In the genomic region with DNA sequence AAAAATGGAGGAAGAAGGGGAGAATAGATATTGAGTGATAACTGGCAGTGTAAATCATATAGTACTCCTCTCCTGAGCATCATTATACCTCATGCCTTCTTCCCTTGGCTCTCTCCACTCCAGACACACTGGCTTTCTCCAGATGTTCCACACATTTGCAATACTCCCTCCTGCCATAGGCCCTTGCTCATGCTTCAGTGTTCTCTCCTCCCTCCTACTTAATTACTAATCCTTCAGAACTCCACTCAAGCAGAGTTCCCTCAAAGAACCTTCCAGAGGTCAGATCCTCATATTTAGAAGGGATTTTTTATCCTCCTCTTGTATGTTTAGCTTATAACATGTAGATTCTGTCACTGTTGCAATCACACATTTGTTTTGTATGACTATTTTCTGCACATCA, we compare ENCODE assay signal across 25 cellular contexts.
DNase-seq lines count a peak whose midpoint lies in the region; ATAC-seq and TF ChIP-seq lines count a peak whose summit lies in the region.
"Had no signal": no experiment of that assay in that cellular context is flagged by ENCODE, and none has a peak within 500 bp of the region (broad histone marks: within the 10 kb centered on the region; RNA-seq: fewer than 3 reads in every experiment).

No MANE protein-coding gene starts in this region.

- no peaks in the 10 kb centered on the region for H3K79me2 ChIP-seq in HCT116 (ENCODE audit: insufficient read depth, low read length)

- H3K9me2 ChIP-seq in HCT116 (ENCODE audit: insufficient read depth) = no peaks in the 10 kb centered on the region

- H3K4me1 ChIP-seq in HCT116 (ENCODE audit: control insufficient read depth in 1 of 2, insufficient read depth in 2 of 2, low read length in 2 of 2) = peaks cover 17 to 48% of the 10 kb centered on the region in 2 experiments
- H3K4me1 ChIP-seq: esophagus muscularis mucosa, psoas muscle, testis had no signal

- no peaks in the 10 kb centered on the region for H3K9me3 ChIP-seq in HCT116 (ENCODE audit: control insufficient read depth in 1 of 2, insufficient read depth in 1 of 2, low read depth in 1 of 2, low read length in 2 of 2)
- H3K9me3 ChIP-seq: psoas muscle, SJCRH30, testis had no signal

- H3K27ac Mint-ChIP-seq in immature natural killer cell (no peak overlapping the region), T-cell (no peak overlapping the region)
- H3K27ac Mint-ChIP-seq: activated CD8-positive, alpha-beta memory T cell treated with anti-CD3 and anti-CD28 coated beads, Interleukin-2, amount 10 ng/mL, durations not matched to agents 7 days and 5 days; activated T-helper 17 cell treated with anti-CD3 and anti-CD28 coated beads, Interleukin-2, amount 50 U/mL, for 72 hours; H9; mesothelial cell of epicardium; nephron progenitor cell; stimulated activated effector memory CD8-positive, alpha-beta T cell treated with anti-CD3 and anti-CD28 coated beads, Interleukin-12 subunit alpha, Interleukin-12 subunit beta, amount 100 ng/mL, for 72 hours had no signal

- POLR2A ChIA-PET in HCT116 (lab: Charles Lee) = no interaction called here
- POLR2A ChIA-PET in T-cell (lab: Charles Lee) = no interaction called here

- no peak for TF ChIP-seq RAD21 in HCT116 (IDR thresholded peaks at IDR 0.05; ENCODE audit: low read depth)

- TF ChIP-seq POLR2A in HCT116 (IDR thresholded peaks at IDR 0.05; ENCODE audit: borderline replicate concordance, extremely low read depth, insufficient read depth, insufficient read length) = no peak

- CTCF ChIA-PET in HCT116 (lab: Charles Lee) = no interaction called here
- CTCF ChIA-PET in T-cell (lab: Charles Lee) = no interaction called here

- intact Hi-C loops in HCT116 (cut with micrococcal nuclease) = no loop called here

- RAD21 ChIA-PET in HCT116 (lab: Charles Lee; ENCODE audit: low non-redundant PET in 1 of 2, low total read pairs in 2 of 2, uncharacterized antibody in 2 of 2, unreplicated experiment in 2 of 2) = no interaction called here

- H3K4me2 ChIP-seq in HCT116 (ENCODE audit: low read length) = peak overlapping the region; percentile 73; the same call in 1 of the 2 replicates

- H3K4me3 ChIP-seq in HCT116 (replicated peaks in 1 of 2; ENCODE audit: low read depth in 1 of 2, low read length in 2 of 2) = no peak overlapping the region
- H3K4me3 ChIP-seq: esophagus muscularis mucosa, psoas muscle, SJCRH30, testis had no signal

- no peaks in the 10 kb centered on the region for H4K20me1 ChIP-seq in HCT116 (ENCODE audit: insufficient read depth)

- BruUV-seq in HCT116 (replicated peaks; lab: Mats Ljungman, UMichigan) = no TSS peak

- H3K4me3 Mint-ChIP-seq in immature natural killer cell (no peak overlapping the region), T-cell (no peak overlapping the region)
- H3K4me3 Mint-ChIP-seq: activated CD8-positive, alpha-beta memory T cell treated with anti-CD3 and anti-CD28 coated beads, Interleukin-2, amount 10 ng/mL, durations not matched to agents 7 days and 5 days; activated T-helper 17 cell treated with anti-CD3 and anti-CD28 coated beads, Interleukin-2, amount 50 U/mL, for 72 hours; H9; mesothelial cell of epicardium; nephron progenitor cell; stimulated activated effector memory CD8-positive, alpha-beta T cell treated with anti-CD3 and anti-CD28 coated beads, Interleukin-12 subunit alpha, Interleukin-12 subunit beta, amount 100 ng/mL, for 72 hours had no signal

- no peak overlapping the region for H2AFZ ChIP-seq in HCT116 (ENCODE audit: low read depth, low read length, poor library complexity, severe bottlenecking)

- TF ChIP-seq CTCF in HCT116 (IDR thresholded peaks at IDR 0.05 in 2 of 3, conservative IDR thresholded peaks at IDR 0.05 in 1 of 3; ENCODE audit: borderline replicate concordance in 1 of 3, insufficient read depth in 1 of 3, low read depth in 2 of 3, low read length in 2 of 3) = no peak

- peaks cover 4 to 10% (median 5%) of the 10 kb centered on the region in 3 donors for H3K36me3 Mint-ChIP-seq in immature natural killer cell
- H3K36me3 Mint-ChIP-seq in T-cell = no peaks in the 10 kb centered on the region
- H3K36me3 Mint-ChIP-seq: mesothelial cell of epicardium; stimulated activated effector memory CD8-positive, alpha-beta T cell treated with anti-CD3 and anti-CD28 coated beads, Interleukin-12 subunit alpha, Interleukin-12 subunit beta, amount 100 ng/mL, for 72 hours had no signal

- H3K27me3 Mint-ChIP-seq in immature natural killer cell (ENCODE audit: low read depth in 3 of 3) = peaks cover 2 to 10% (median 5%) of the 10 kb centered on the region in 3 donors
- H3K27me3 Mint-ChIP-seq in T-cell = peaks cover 3% of the 10 kb centered on the region in 2 donors
- H3K27me3 Mint-ChIP-seq: activated T-helper 17 cell treated with anti-CD3 and anti-CD28 coated beads, Interleukin-2, amount 50 U/mL, for 72 hours had no signal

- H3K9me3 Mint-ChIP-seq in immature natural killer cell (peaks cover 0 to 3% (median 0%) of the 10 kb centered on the region in 6 donors), T-cell (peaks cover 0 to 4% (median 3%) of the 10 kb centered on the region in 3 donors)
- H3K9me3 Mint-ChIP-seq: H9; mesothelial cell of epicardium; stimulated activated effector memory CD8-positive, alpha-beta T cell treated with anti-CD3 and anti-CD28 coated beads, Interleukin-12 subunit alpha, Interleukin-12 subunit beta, amount 100 ng/mL, for 72 hours had no signal

- DNase-seq in ACHN (peak; percentile 36), HCT116 (ENCODE audit: low read depth, low spot score) (no peak), amniotic epithelial cell (ENCODE audit: low read depth) (peak; percentile 68), islet precursor cell (peak; percentile 15), immature natural killer cell (no peak), T-cell (no peak)
- DNase-seq in activated effector memory CD4-positive, alpha-beta T cell treated with anti-CD3 and anti-CD28 coated beads, Interleukin-2, amount 50 U/mL, for 16 hours = no peak
- DNase-seq: activated CD8-positive, alpha-beta memory T cell treated with anti-CD3 and anti-CD28 coated beads, Interleukin-2, amount 10 ng/mL, durations not matched to agents 7 days and 5 days; caudate nucleus; CD8-positive, alpha-beta memory T cell; DND-41; H9; hippocampal formation; NCI-H2081; NCI-H510A treated with DMSO at 0.1 percent for 48 hours; nephron progenitor cell; psoas muscle; SJCRH30; testis had no signal

- 0 out of 2 replicates have a peak overlapping the region, but pooled peaks have one; percentile 27 for H3K9ac ChIP-seq in HCT116 (ENCODE audit: low read length)

- in situ Hi-C loops in ACHN (cut with HindIII; ENCODE audit: low pct_ligation_motif_present, low pct_unique_long_range_greater_than_20kb, low sequenced_read_pairs) = no loop called here

- peaks cover 27% of the 10 kb centered on the region; the same call in 1 of the 2 replicates for H3K27me3 ChIP-seq in HCT116 (ENCODE audit: insufficient read depth, low read length)
- H3K27me3 ChIP-seq: SJCRH30, testis had no signal

- H3K4me1 Mint-ChIP-seq in immature natural killer cell = peaks cover 3 to 14% of the 10 kb centered on the region in 2 donors
- H3K4me1 Mint-ChIP-seq in T-cell = peaks cover 14 to 26% (median 18%) of the 10 kb centered on the region in 3 donors
- H3K4me1 Mint-ChIP-seq: H9, mesothelial cell of epicardium, nephron progenitor cell had no signal

- ATAC-seq in HCT116 = no peak
- ATAC-seq in GM21367 (IDR thresholded peaks at IDR 0.05; ENCODE audit: unreplicated experiment) = no peak
- ATAC-seq in T-cell (replicated peaks in 1 of 4) = no peak
- ATAC-seq: activated CD4-positive, CD25-positive, alpha-beta regulatory T cell treated with anti-CD3 and anti-CD28 coated beads, Interleukin-2, amount 50 U/mL, for 24 hours; activated CD8-positive, alpha-beta memory T cell treated with anti-CD3 and anti-CD28 coated beads, Interleukin-2, amount 10 ng/mL, durations not matched to agents 7 days and 5 days; activated T-helper 17 cell treated with anti-CD3 and anti-CD28 coated beads, Interleukin-2, amount 50 U/mL, for 72 hours; psoas muscle; stimulated activated effector memory CD8-positive, alpha-beta T cell treated with anti-CD3 and anti-CD28 coated beads, Interleukin-12 subunit alpha, Interleukin-12 subunit beta, amount 100 ng/mL, for 72 hours had no signal

- no peaks in the 10 kb centered on the region for H3K36me3 ChIP-seq in HCT116 (ENCODE audit: control insufficient read depth in 1 of 2, insufficient read depth in 2 of 2, low read length in 2 of 2)
- H3K36me3 ChIP-seq: esophagus muscularis mucosa had no signal

- no peak overlapping the region for H3K27ac ChIP-seq in HCT116 (ENCODE audit: low read depth, low read length)
- H3K27ac ChIP-seq: esophagus muscularis mucosa, psoas muscle, testis had no signal

TF ChIP-seq in HCT116, 20 proteins besides CTCF, POLR2A, EP300 and RAD21:
- TF ChIP-seq, protein P1, sequence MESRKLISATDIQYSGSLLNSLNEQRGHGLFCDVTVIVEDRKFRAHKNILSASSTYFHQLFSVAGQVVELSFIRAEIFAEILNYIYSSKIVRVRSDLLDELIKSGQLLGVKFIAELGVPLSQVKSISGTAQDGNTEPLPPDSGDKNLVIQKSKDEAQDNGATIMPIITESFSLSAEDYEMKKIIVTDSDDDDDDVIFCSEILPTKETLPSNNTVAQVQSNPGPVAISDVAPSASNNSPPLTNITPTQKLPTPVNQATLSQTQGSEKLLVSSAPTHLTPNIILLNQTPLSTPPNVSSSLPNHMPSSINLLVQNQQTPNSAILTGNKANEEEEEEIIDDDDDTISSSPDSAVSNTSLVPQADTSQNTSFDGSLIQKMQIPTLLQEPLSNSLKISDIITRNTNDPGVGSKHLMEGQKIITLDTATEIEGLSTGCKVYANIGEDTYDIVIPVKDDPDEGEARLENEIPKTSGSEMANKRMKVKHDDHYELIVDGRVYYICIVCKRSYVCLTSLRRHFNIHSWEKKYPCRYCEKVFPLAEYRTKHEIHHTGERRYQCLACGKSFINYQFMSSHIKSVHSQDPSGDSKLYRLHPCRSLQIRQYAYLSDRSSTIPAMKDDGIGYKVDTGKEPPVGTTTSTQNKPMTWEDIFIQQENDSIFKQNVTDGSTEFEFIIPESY (IDR thresholded peaks at IDR 0.05; ENCODE audit: extremely low read depth, insufficient replicate concordance, low read length) = no peak
- TF ChIP-seq SIN3A (IDR thresholded peaks at IDR 0.05; ENCODE audit: low read depth) (no peak), SRF (IDR thresholded peaks at IDR 0.05; ENCODE audit: low read depth) (no peak), ATF3 (IDR thresholded peaks at IDR 0.05) (no peak), YY1 (IDR thresholded peaks at IDR 0.05; ENCODE audit: extremely low read depth, insufficient replicate concordance, low read depth, low read length) (no peak), CEBPB (IDR thresholded peaks at IDR 0.05; ENCODE audit: low read depth) (no peak), EZH2phosphoT487 (IDR thresholded peaks at IDR 0.05; ENCODE audit: borderline replicate concordance) (no peak), JUND (IDR thresholded peaks at IDR 0.05) (no peak), EGR1 (IDR thresholded peaks at IDR 0.05; ENCODE audit: low read depth) (no peak), EZH2 (IDR thresholded peaks at IDR 0.05) (no peak), ZFX (IDR thresholded peaks at IDR 0.05) (no peak)

Comparison
In these comparisons a context has a peak if more than half of its experiments do, and no peak if none do; other contexts are left out.
1. DNase-seq: peak in ACHN (single experiment), amniotic epithelial cell (single experiment) and islet precursor cell (single experiment); none in HCT116 (single experiment), activated effector memory CD4-positive, alpha-beta T cell treated with anti-CD3 and anti-CD28 coated beads, Interleukin-2, amount 50 U/mL, for 16 hours (single experiment), immature natural killer cell (0 of 3) and T-cell (0 of 34).